11 cellular contexts compared by ENCODE assay signal in the genomic region with DNA sequence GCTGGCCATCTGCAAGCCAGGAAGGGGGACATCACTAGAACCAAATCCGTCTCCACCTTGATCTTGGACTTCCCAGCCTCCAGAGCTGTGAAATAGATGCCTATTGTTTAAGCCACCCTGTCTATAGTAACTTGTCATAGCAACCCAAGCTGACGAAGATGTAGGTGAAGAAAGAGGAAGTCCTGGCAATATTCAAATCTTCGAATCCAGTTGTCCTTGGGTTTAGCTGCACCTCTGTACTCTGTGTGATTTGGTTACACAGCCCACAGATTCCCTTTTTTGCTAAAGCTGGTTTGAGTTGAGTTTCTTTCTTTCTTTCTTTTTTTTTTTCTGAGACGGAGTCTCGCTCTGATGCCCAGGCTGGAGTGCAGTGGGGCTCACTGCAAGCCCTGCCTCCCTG.
A peak's percentile ranks its signal among the peaks of the same experiment; 100 is the strongest.
DNase-seq lines count a peak whose midpoint lies in the region; ATAC-seq and TF ChIP-seq lines count a peak whose summit lies in the region.
"Had no signal": no experiment of that assay in that cellular context is flagged by ENCODE, and none has a peak within 500 bp of the region (broad histone marks: within the 10 kb centered on the region; RNA-seq: fewer than 3 reads in every experiment).

No MANE protein-coding gene starts in this region.

- H3K4me1 Mint-ChIP-seq in mesothelial cell of epicardium = no peaks in the 10 kb centered on the region
- H3K4me1 Mint-ChIP-seq: endodermal cell had no signal

- TF ChIP-seq CTCF in HL-60 (IDR thresholded peaks at IDR 0.05; ENCODE audit: insufficient read depth, low read length) (no peak), mesothelial cell of epicardium (IDR thresholded peaks at IDR 0.05; ENCODE audit: unreplicated experiment) (no peak)

- H3K4me3 ChIP-seq in HL-60 (replicated peaks; ENCODE audit: insufficient read depth, low read length) = no peak overlapping the region
- no peak overlapping the region for H3K4me3 ChIP-seq in muscle layer of duodenum (ENCODE audit: low read depth in 1 of 2, low read length in 2 of 2)

- H3K27me3 Mint-ChIP-seq in mesothelial cell of epicardium (ENCODE audit: low read depth) = no peaks in the 10 kb centered on the region

- no peaks in the 10 kb centered on the region for H3K9me3 ChIP-seq in muscle layer of duodenum (ENCODE audit: control insufficient read depth in 1 of 2, low read length in 2 of 2)

- peak; percentile 70 for ATAC-seq in GM18868 (IDR thresholded peaks at IDR 0.05; ENCODE audit: unreplicated experiment)
- peak; percentile 56 for ATAC-seq in HG02642 (IDR thresholded peaks at IDR 0.05; ENCODE audit: poor library complexity, unreplicated experiment)

- no peaks in the 10 kb centered on the region for H3K9me3 Mint-ChIP-seq in mesothelial cell of epicardium
- H3K9me3 Mint-ChIP-seq: endodermal cell had no signal

- H3K27ac Mint-ChIP-seq in mesothelial cell of epicardium = no peak overlapping the region
- H3K27ac Mint-ChIP-seq: activated T-helper 2 cell treated with anti-CD3 and anti-CD28 coated beads, Interferon-gamma antibody, Interleukin-2, Interleukin-4, amounts not matched to agents 10 μg/mL and 5 μg/mL and 100 μg/mL, durations not matched to agents 14 hours and 24 hours and 36 hours; endodermal cell had no signal

- peak; percentile 53 to 85 for DNase-seq in HL-60 (ENCODE audit: low read depth in 1 of 2, low spot score in 1 of 2)
- no peak for DNase-seq in stimulated activated CD4-positive, alpha-beta T cell treated with anti-CD3 and anti-CD28 coated beads, Interleukin-2, amount 100 ng/mL, for 24 hours
- no peak for DNase-seq in LoVo (ENCODE audit: low spot score)
- DNase-seq in mesothelial cell of epicardium (ENCODE audit: low spot score in 2 of 2, unreplicated experiment in 2 of 2) = no peak
- DNase-seq in activated CD4-positive, alpha-beta T cell treated with anti-CD3 and anti-CD28 coated beads for 4 hours = no peak
- DNase-seq: endodermal cell, SHP77 had no signal

- H3K36me3 Mint-ChIP-seq in mesothelial cell of epicardium = no peaks in the 10 kb centered on the region

- no peaks in the 10 kb centered on the region for H3K36me3 ChIP-seq in muscle layer of duodenum (ENCODE audit: control insufficient read depth in 1 of 2, insufficient read depth in 2 of 2, low read length in 2 of 2)

- no peaks in the 10 kb centered on the region for H3K4me1 ChIP-seq in muscle layer of duodenum (ENCODE audit: control insufficient read depth in 1 of 2, insufficient read depth in 2 of 2, low read length in 2 of 2)

- peak overlapping the region; percentile 99 for H3K27ac ChIP-seq in HL-60 (replicated peaks)
- H3K27ac ChIP-seq in muscle layer of duodenum (ENCODE audit: low read length) = peak overlapping the region; percentile 48

- H3K27me3 ChIP-seq in HL-60 (ENCODE audit: insufficient read depth, poor library complexity, severe bottlenecking) = no peaks in the 10 kb centered on the region
- H3K27me3 ChIP-seq in muscle layer of duodenum (ENCODE audit: low read depth, low read length) = no peaks in the 10 kb centered on the region

- H3K4me3 Mint-ChIP-seq in mesothelial cell of epicardium = no peak overlapping the region
- H3K4me3 Mint-ChIP-seq: endodermal cell had no signal

Comparison
In these comparisons a context has a peak if more than half of its experiments do, and no peak if none do; other contexts are left out.
1. DNase-seq: peak in HL-60 (2 of 2); none in stimulated activated CD4-positive, alpha-beta T cell treated with anti-CD3 and anti-CD28 coated beads, Interleukin-2, amount 100 ng/mL, for 24 hours (0 of 2), LoVo (single experiment), mesothelial cell of epicardium (0 of 2) and activated CD4-positive, alpha-beta T cell treated with anti-CD3 and anti-CD28 coated beads for 4 hours (0 of 2).